ENCODE assay signal across 1 cellular context in genomic region chr14:103315368-103315911, GRCh38.
A peak's percentile ranks its signal among the peaks of the same experiment; 100 is the strongest.
TF ChIP-seq lines count a peak whose summit lies in the region.

No MANE protein-coding gene starts in this region.

TF ChIP-seq in HepG2, 621 proteins besides CTCF, POLR2A, EP300 and RAD21 (continued from another document and continues in another):
- TF ChIP-seq NFAT5 (CRISPR knock-in tag; IDR thresholded peaks at IDR 0.05) = no peak
- TF ChIP-seq BHLHE40 (IDR thresholded peaks at IDR 0.05; ENCODE audit: low read length) = peak; percentile 6; the same call in 1 of the 2 replicates
- TF ChIP-seq ZNF329 (CRISPR knock-in tag; IDR thresholded peaks at IDR 0.05; ENCODE audit: low read depth) = no peak
- no peak for TF ChIP-seq FOXP1 (IDR thresholded peaks at IDR 0.05)
- peak; percentile 68; the same call in 1 of the 2 replicates for TF ChIP-seq FOXP1 (CRISPR knock-in tag; IDR thresholded peaks at IDR 0.05)
- peak; percentile 79 for TF ChIP-seq CEBPB (IDR thresholded peaks at IDR 0.05; ENCODE audit: borderline replicate concordance, low read depth, low read length)
- no peak for TF ChIP-seq FOXA1 (IDR thresholded peaks at IDR 0.05)
- peak; percentile 81 for TF ChIP-seq FOXA1 (CRISPR knock-in tag; IDR thresholded peaks at IDR 0.05)
- no peak; the same call in none of the 2 replicates for TF ChIP-seq PITX1 (CRISPR knock-in tag; IDR thresholded peaks at IDR 0.05)
- peak; percentile 55; the same call in 1 of the 2 replicates for TF ChIP-seq TBX2 (CRISPR knock-in tag; IDR thresholded peaks at IDR 0.05; ENCODE audit: borderline replicate concordance)
- peak; percentile 63; the same call in 1 of the 2 replicates for TF ChIP-seq ZHX2 (IDR thresholded peaks at IDR 0.05; ENCODE audit: low read depth)
- no peak for TF ChIP-seq ZHX2 (CRISPR knock-in tag; IDR thresholded peaks at IDR 0.05; ENCODE audit: borderline replicate concordance)
- TF ChIP-seq ZNF776 (CRISPR knock-in tag; IDR thresholded peaks at IDR 0.05) = no peak
- TF ChIP-seq CREB1 (IDR thresholded peaks at IDR 0.05) = peak; percentile 78
- TF ChIP-seq CREB1 (CRISPR knock-in tag; IDR thresholded peaks at IDR 0.05) = peak; percentile 76
- no peak for TF ChIP-seq GLMP (CRISPR knock-in tag; IDR thresholded peaks at IDR 0.05; ENCODE audit: borderline replicate concordance)
- TF ChIP-seq ETV5 (CRISPR knock-in tag; IDR thresholded peaks at IDR 0.05; ENCODE audit: borderline replicate concordance) = peak; percentile 72; the same call in 1 of the 2 replicates
- 0 out of 2 replicates have a peak, but pooled peaks have one; percentile 40 for TF ChIP-seq KLF6 (CRISPR knock-in tag; IDR thresholded peaks at IDR 0.05)
- no peak for TF ChIP-seq NKX3-1 (CRISPR knock-in tag; IDR thresholded peaks at IDR 0.05)
- peak; percentile 54; the same call in 1 of the 2 replicates for TF ChIP-seq NFKBIZ (CRISPR knock-in tag; IDR thresholded peaks at IDR 0.05)
- peak; percentile 52; the same call in 1 of the 2 replicates for TF ChIP-seq HDAC1 (CRISPR knock-in tag; IDR thresholded peaks at IDR 0.05)
- TF ChIP-seq HNF4G (IDR thresholded peaks at IDR 0.05; ENCODE audit: borderline replicate concordance, low read depth, low read length) = no peak
- TF ChIP-seq HNF4G (CRISPR knock-in tag; IDR thresholded peaks at IDR 0.05; ENCODE audit: borderline replicate concordance, low read depth) = no peak
- TF ChIP-seq ZNF777 (CRISPR knock-in tag; IDR thresholded peaks at IDR 0.05) = no peak
- no peak for TF ChIP-seq PCBP1 (IDR thresholded peaks at IDR 0.05; ENCODE audit: borderline replicate concordance, low read depth, low read length)
- TF ChIP-seq TEF (CRISPR knock-in tag; IDR thresholded peaks at IDR 0.05) = no peak
- peak; percentile 73 for TF ChIP-seq HMG20A (CRISPR knock-in tag; IDR thresholded peaks at IDR 0.05; ENCODE audit: borderline replicate concordance)
- no peak for TF ChIP-seq ZNF546 (CRISPR knock-in tag; conservative IDR thresholded peaks at IDR 0.05)
- 0 out of 2 replicates have a peak, but pooled peaks have one; percentile 12 for TF ChIP-seq ZFY (CRISPR knock-in tag; IDR thresholded peaks at IDR 0.05)
- peak; percentile 65; the same call in 1 of the 2 replicates for TF ChIP-seq ZGPAT (CRISPR knock-in tag; IDR thresholded peaks at IDR 0.05)
- TF ChIP-seq YEATS2 (CRISPR knock-in tag; IDR thresholded peaks at IDR 0.05; ENCODE audit: borderline replicate concordance) = peak; percentile 66; the same call in 1 of the 2 replicates
- peak; percentile 54; the same call in 1 of the 2 replicates for TF ChIP-seq KDM2A (CRISPR knock-in tag; IDR thresholded peaks at IDR 0.05; ENCODE audit: borderline replicate concordance, low read depth)
- TF ChIP-seq GABPB1 (CRISPR knock-in tag; IDR thresholded peaks at IDR 0.05) = peak; percentile 65
- no peak for TF ChIP-seq ZFP36 (IDR thresholded peaks at IDR 0.05; ENCODE audit: borderline replicate concordance, low read depth, low read length, partially characterized antibody)
- TF ChIP-seq ZNF792 (CRISPR knock-in tag; IDR thresholded peaks at IDR 0.05) = 0 out of 2 replicates have a peak, but pooled peaks have one; percentile 23
- peak; percentile 76; the same call in 1 of the 2 replicates for TF ChIP-seq SKIL (CRISPR knock-in tag; IDR thresholded peaks at IDR 0.05; ENCODE audit: borderline replicate concordance)
- peak; percentile 14; the same call in 1 of the 2 replicates for TF ChIP-seq TFAP4 (IDR thresholded peaks at IDR 0.05; ENCODE audit: borderline replicate concordance, low read depth)
- 0 out of 2 replicates have a peak, but pooled peaks have one; percentile 46 for TF ChIP-seq ZNF275 (CRISPR knock-in tag; IDR thresholded peaks at IDR 0.05; ENCODE audit: borderline replicate concordance)
- TF ChIP-seq NR2F6 (IDR thresholded peaks at IDR 0.05) = no peak; the same call in 1 of the 2 replicates
- peak; percentile 86 for TF ChIP-seq NR2F6 (CRISPR knock-in tag; IDR thresholded peaks at IDR 0.05)
- TF ChIP-seq SMARCE1 (IDR thresholded peaks at IDR 0.05; ENCODE audit: borderline replicate concordance) = no peak
- peak; percentile 50; the same call in 1 of the 2 replicates for TF ChIP-seq CBX5 (CRISPR knock-in tag; IDR thresholded peaks at IDR 0.05; ENCODE audit: borderline replicate concordance)
- no peak for TF ChIP-seq POGZ (CRISPR knock-in tag; IDR thresholded peaks at IDR 0.05)
- no peak for TF ChIP-seq PCBP2 (optimal IDR thresholded peaks at IDR 0.05; ENCODE audit: low read depth, low read length, poor library complexity, severe bottlenecking)
- TF ChIP-seq ZNF816 (CRISPR knock-in tag; IDR thresholded peaks at IDR 0.05; ENCODE audit: borderline replicate concordance) = peak; percentile 34; the same call in 1 of the 2 replicates
